2 cellular contexts compared by ENCODE assay signal in genomic region chr6:33367009-33367714, GRCh38.
A peak's percentile ranks its signal among the peaks of the same experiment; 100 is the strongest.
TF ChIP-seq lines count a peak whose summit lies in the region.

No MANE protein-coding gene starts in this region.

TF ChIP-seq in HEK293, 187 proteins besides CTCF, POLR2A, EP300 and RAD21 (continued from another document and continues in another):
- TF ChIP-seq ZNF792 (tag by site-specific recombination; IDR thresholded peaks at IDR 0.05): no peak
- peak; percentile 62 for TF ChIP-seq ZBTB11 (tag by site-specific recombination; conservative IDR thresholded peaks at IDR 0.05; ENCODE audit: low read depth)
- TF ChIP-seq ZNF544 (tag by site-specific recombination; IDR thresholded peaks at IDR 0.05): no peak
- TF ChIP-seq ZSCAN18 (tag by site-specific recombination; IDR thresholded peaks at IDR 0.05): no peak
- no peak for TF ChIP-seq ZNF398 (tag by site-specific recombination; IDR thresholded peaks at IDR 0.05)
- TF ChIP-seq ZNF202 (tag by site-specific recombination; IDR thresholded peaks at IDR 0.05; ENCODE audit: borderline replicate concordance): peak; percentile 49; the same call in 1 of the 2 replicates
- TF ChIP-seq ZNF76 (tag by site-specific recombination; IDR thresholded peaks at IDR 0.05; ENCODE audit: borderline replicate concordance, low read depth): no peak
- TF ChIP-seq BCL11A (tag by site-specific recombination; IDR thresholded peaks at IDR 0.05; ENCODE audit: low read depth): no peak
- TF ChIP-seq ZNF558 (tag by site-specific recombination; IDR thresholded peaks at IDR 0.05): no peak
- TF ChIP-seq ZNF132 (tag by site-specific recombination; IDR thresholded peaks at IDR 0.05; ENCODE audit: borderline replicate concordance): no peak
- no peak for TF ChIP-seq ZNF18 (tag by site-specific recombination; IDR thresholded peaks at IDR 0.05)
- no peak for TF ChIP-seq ZNF561 (tag by site-specific recombination; IDR thresholded peaks at IDR 0.05; ENCODE audit: borderline replicate concordance)
- no peak; the same call in 1 of the 2 replicates for TF ChIP-seq ZNF555 (tag by site-specific recombination; conservative IDR thresholded peaks at IDR 0.05)
- no peak for TF ChIP-seq ZNF19 (tag by site-specific recombination; IDR thresholded peaks at IDR 0.05; ENCODE audit: low read depth)
- no peak for TF ChIP-seq ZNF571 (tag by site-specific recombination; IDR thresholded peaks at IDR 0.05)
- no peak for TF ChIP-seq ZNF311 (tag by site-specific recombination; IDR thresholded peaks at IDR 0.05; ENCODE audit: borderline replicate concordance)
- no peak for TF ChIP-seq GLI4 (tag by site-specific recombination; IDR thresholded peaks at IDR 0.05)
- TF ChIP-seq ZNF394 (tag by site-specific recombination; IDR thresholded peaks at IDR 0.05; ENCODE audit: borderline replicate concordance): peak; percentile 92
- no peak for TF ChIP-seq ZNF324 (tag by site-specific recombination; IDR thresholded peaks at IDR 0.05)
- TF ChIP-seq ZNF140 (tag by site-specific recombination; IDR thresholded peaks at IDR 0.05): peak; percentile 50; the same call in 1 of the 2 replicates
- 0 out of 2 replicates have a peak, but pooled peaks have one; percentile 47 for TF ChIP-seq ZNF664 (tag by site-specific recombination; IDR thresholded peaks at IDR 0.05)
- TF ChIP-seq HOXD13 (CRISPR knock-in tag; IDR thresholded peaks at IDR 0.05; ENCODE audit: borderline replicate concordance): no peak
- no peak for TF ChIP-seq ZFP69B (tag by site-specific recombination; IDR thresholded peaks at IDR 0.05)
- TF ChIP-seq ZNF223 (tag by site-specific recombination; IDR thresholded peaks at IDR 0.05): 0 out of 2 replicates have a peak, but pooled peaks have one; percentile 34
- TF ChIP-seq ZNF169 (tag by site-specific recombination; IDR thresholded peaks at IDR 0.05): no peak
- TF ChIP-seq WT1 (tag by site-specific recombination; IDR thresholded peaks at IDR 0.05): no peak
- no peak for TF ChIP-seq SCRT2 (tag by site-specific recombination; IDR thresholded peaks at IDR 0.05)

TF ChIP-seq in IMR-90, 13 proteins besides CTCF, POLR2A, EP300 and RAD21:
- TF ChIP-seq MXI1 (IDR thresholded peaks at IDR 0.05; ENCODE audit: borderline replicate concordance, low read depth, low read length) (no peak), RFX5 (IDR thresholded peaks at IDR 0.05; ENCODE audit: low read depth, low read length) (no peak), NFE2L2 (IDR thresholded peaks at IDR 0.05; ENCODE audit: low read depth, low read length) (no peak), MAFK (IDR thresholded peaks at IDR 0.05; ENCODE audit: low read depth, low read length) (no peak), BHLHE40 (IDR thresholded peaks at IDR 0.05; ENCODE audit: low read depth, low read length) (no peak), MAZ (IDR thresholded peaks at IDR 0.05; ENCODE audit: borderline replicate concordance, low read depth, low read length) (no peak), SMC3 (IDR thresholded peaks at IDR 0.05; ENCODE audit: low read depth, low read length) (no peak), CEBPB (IDR thresholded peaks at IDR 0.05; ENCODE audit: low read depth, low read length) (no peak), CHD1 (IDR thresholded peaks at IDR 0.05; ENCODE audit: low read depth, low read length) (no peak)
- TF ChIP-seq, protein P1, sequence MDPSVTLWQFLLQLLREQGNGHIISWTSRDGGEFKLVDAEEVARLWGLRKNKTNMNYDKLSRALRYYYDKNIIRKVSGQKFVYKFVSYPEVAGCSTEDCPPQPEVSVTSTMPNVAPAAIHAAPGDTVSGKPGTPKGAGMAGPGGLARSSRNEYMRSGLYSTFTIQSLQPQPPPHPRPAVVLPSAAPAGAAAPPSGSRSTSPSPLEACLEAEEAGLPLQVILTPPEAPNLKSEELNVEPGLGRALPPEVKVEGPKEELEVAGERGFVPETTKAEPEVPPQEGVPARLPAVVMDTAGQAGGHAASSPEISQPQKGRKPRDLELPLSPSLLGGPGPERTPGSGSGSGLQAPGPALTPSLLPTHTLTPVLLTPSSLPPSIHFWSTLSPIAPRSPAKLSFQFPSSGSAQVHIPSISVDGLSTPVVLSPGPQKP (IDR thresholded peaks at IDR 0.05; ENCODE audit: borderline replicate concordance, low read depth, low read length): no peak
- TF ChIP-seq, protein P2, sequence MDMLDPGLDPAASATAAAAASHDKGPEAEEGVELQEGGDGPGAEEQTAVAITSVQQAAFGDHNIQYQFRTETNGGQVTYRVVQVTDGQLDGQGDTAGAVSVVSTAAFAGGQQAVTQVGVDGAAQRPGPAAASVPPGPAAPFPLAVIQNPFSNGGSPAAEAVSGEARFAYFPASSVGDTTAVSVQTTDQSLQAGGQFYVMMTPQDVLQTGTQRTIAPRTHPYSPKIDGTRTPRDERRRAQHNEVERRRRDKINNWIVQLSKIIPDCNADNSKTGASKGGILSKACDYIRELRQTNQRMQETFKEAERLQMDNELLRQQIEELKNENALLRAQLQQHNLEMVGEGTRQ (IDR thresholded peaks at IDR 0.05; ENCODE audit: low read depth, low read length): no peak
